Comparison of ENCODE assay signal across 8 cellular contexts in the genomic region with DNA sequence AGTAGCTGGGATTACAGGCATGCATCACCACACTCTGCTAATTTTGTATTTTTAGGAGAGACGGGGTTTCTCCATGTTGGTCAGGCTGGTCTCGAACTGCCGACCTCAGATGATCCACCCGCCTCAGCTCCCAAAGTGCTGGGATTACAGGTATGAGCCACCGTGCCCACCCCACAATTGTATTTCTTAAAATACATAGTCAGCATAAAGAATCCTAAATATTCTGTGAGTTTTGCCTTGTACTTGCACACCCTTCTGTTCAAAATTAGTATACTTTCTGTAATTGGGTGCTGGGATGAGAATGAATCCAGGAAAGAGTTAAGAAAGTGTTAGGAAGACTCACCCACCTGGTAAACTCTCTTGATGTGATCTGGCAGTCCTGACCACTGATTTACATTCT.
"Had no signal": no experiment of that assay in that cellular context is flagged by ENCODE, and none has a peak within 500 bp of the region (broad histone marks: within the 10 kb centered on the region; RNA-seq: fewer than 3 reads in every experiment).

No MANE protein-coding gene starts in this region.

- FAIRE-seq: H1, H54, HTR-8/SVneo had no signal

- H3K27ac ChIP-seq: KMS-11 had no signal

- H3K4me3 ChIP-seq: GM23338 had no signal

- H3K4me2 ChIP-seq: GM23338, KMS-11 had no signal

- DNase-seq: H9, HCEC 1CT, KBM-7 had no signal

- ATAC-seq: GM23338 had no signal
